ENCODE assay signal across 27 cellular contexts in the genomic region with DNA sequence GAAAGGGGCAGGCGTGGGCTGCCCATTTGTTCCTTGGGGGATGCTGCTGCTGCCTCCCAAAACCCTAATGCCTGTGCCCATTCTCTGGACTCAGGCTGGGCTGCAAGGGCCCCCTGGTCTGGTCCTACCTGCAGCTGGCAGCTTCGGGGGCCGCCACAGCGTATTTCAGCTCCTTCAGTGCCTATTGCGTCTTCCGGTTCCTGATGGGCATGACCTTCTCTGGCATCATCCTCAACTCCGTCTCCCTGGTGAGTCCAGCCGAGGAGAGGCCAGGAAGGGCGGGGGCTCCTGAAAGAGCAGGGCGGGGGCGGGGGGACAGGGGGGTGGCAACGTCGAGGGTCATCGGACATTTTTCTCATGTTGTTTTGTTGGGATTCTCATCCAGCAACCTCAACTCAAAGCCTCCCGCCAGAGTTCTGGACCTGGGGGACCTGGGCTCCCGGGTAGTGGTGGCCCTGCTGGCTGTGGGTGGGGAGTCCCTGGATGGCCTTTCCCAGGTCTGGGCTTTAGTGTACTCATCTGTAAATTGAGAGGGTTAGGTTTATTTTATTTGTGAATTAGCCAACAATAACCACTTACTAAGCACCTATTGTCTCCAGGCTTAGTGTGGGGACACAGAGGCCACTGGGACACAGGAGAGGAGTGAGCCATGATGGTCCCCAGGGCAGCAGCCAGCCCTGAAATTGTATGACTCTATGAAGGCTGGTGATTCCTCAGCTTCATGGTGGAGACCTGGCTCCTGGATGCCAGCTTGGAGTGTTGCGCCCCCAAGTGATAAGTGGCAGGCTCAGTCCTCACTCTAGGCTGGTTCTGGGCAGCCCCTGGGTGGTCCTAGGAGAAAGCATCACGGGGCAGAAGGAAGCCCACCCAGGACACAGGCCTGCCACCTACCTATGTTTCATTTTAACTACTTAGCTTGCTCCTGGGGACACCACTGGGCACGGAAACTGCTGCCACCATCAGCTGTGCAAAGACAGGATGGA. TPM values are rescaled to one million over a fixed set of nuclear protein-coding genes. Genes with fewer than 3 reads are reported as not detected.
DNase-seq lines count a peak whose midpoint lies in the region; ATAC-seq, FAIRE-seq and TF ChIP-seq lines count a peak whose summit lies in the region.
"Had no signal": no experiment of that assay in that cellular context is flagged by ENCODE, and none has a peak within 500 bp of the region (broad histone marks: within the 10 kb centered on the region; RNA-seq: fewer than 3 reads in every experiment).

No MANE protein-coding gene starts in this region.

- no peak overlapping the region for H3K4ac ChIP-seq in IMR-90 (ENCODE audit: low read depth, low read length)
- H3K4ac ChIP-seq in H1 (replicated peaks; ENCODE audit: insufficient read length, low read depth, low read length) = no peak overlapping the region

- peaks cover 0 to 4% of the 10 kb centered on the region in 2 experiments; a peak in 1 of 4 replicates for H3K79me1 ChIP-seq in IMR-90 (ENCODE audit: low read depth in 1 of 2, low read length in 2 of 2)
- H3K79me1 ChIP-seq in H1 (ENCODE audit: low read depth, low read length) = peaks cover 4% of the 10 kb centered on the region

- H2BK15ac ChIP-seq in IMR-90 (ENCODE audit: low read depth, low read length) = no peak overlapping the region
- H2BK15ac ChIP-seq in H1 (ENCODE audit: low read length) = peak overlapping the region; percentile 46; the same call in 1 of the 2 replicates

- H3K23me2 ChIP-seq in H1 (ENCODE audit: low read depth, low read length) = peaks cover 11% of the 10 kb centered on the region; the same call in 1 of the 2 replicates

- 100% methylated on average over 3 of the region's 19 CpGs; no CpG with 5 or more reads in 1 of the 2 experiments for WGBS in IMR-90 (ENCODE audit: extremely low coverage in 2 of 2, insufficient read length in 1 of 2), 2 experiments
- 93% methylated on average over 16 of the region's 19 CpGs; no CpG with 5 or more reads in 1 of the 2 experiments for WGBS in H1 (ENCODE audit: extremely low coverage in 1 of 2, insufficient coverage in 1 of 2, insufficient read length in 1 of 2, insufficient replicate concordance in 2 of 2, low coverage in 1 of 2, low lambda C conversion rate in 2 of 2, missing lambda C conversion rate in 1 of 2), 2 experiments

- no peaks in the 10 kb centered on the region for H3K27me3 Mint-ChIP-seq in activated T-cell treated with anti-CD3 and anti-CD28 coated beads, Interleukin-2, amount 50 U/mL, for 72 hours (ENCODE audit: low read depth)
- H3K27me3 Mint-ChIP-seq in type B pancreatic cell = no peaks in the 10 kb centered on the region
- H3K27me3 Mint-ChIP-seq in stimulated activated naive B cell treated with anti-CD40 and anti-IgM and Interleukin-4, amounts not matched to agents 10 μg/mL and 1 μg/mL and 100 μg/mL, for 72 hours = peaks cover 5% of the 10 kb centered on the region in 2 donors
- H3K27me3 Mint-ChIP-seq: progenitor cell of endocrine pancreas had no signal

- no TSS peak for BruUV-seq in IMR-90 (replicated peaks; lab: Mats Ljungman, UMichigan)

- H3K27ac ChIP-seq in IMR-90 (ENCODE audit: insufficient read depth, low read length) = no peak overlapping the region
- no peak overlapping the region for H3K27ac ChIP-seq in H1 (ENCODE audit: low read depth, low read length)
- H3K27ac ChIP-seq: BLaER1, VCaP had no signal

- H4K8ac ChIP-seq in IMR-90 (ENCODE audit: low read depth in 2 of 2, low read length in 2 of 2) (no peak overlapping the region), H1 (ENCODE audit: extremely low read depth, insufficient read depth, low read length) (no peak overlapping the region)

- H3K14ac ChIP-seq in IMR-90 (replicated peaks; ENCODE audit: low read depth, low read length) = no peak overlapping the region
- H3K14ac ChIP-seq in H1 (ENCODE audit: insufficient read length) = no peak overlapping the region

- no peak overlapping the region for H2BK20ac ChIP-seq in IMR-90 (ENCODE audit: low read depth, low read length)
- no peak overlapping the region for H2BK20ac ChIP-seq in H1 (ENCODE audit: low read length)

- H2BK120ac ChIP-seq in IMR-90 (ENCODE audit: low read depth, low read length) (no peak overlapping the region), H1 (replicated peaks; ENCODE audit: low read depth, low read length) (no peak overlapping the region)

- no peak overlapping the region for H3K4me2 ChIP-seq in IMR-90 (ENCODE audit: low read depth, low read length)
- no peak overlapping the region for H3K4me2 ChIP-seq in H1 (ENCODE audit: insufficient read depth in 1 of 2, low read depth in 2 of 2, low read length in 2 of 2)
- H3K4me2 ChIP-seq: BLaER1 had no signal

- TF ChIP-seq POLR2A in IMR-90 (IDR thresholded peaks at IDR 0.05; ENCODE audit: low read depth, low read length) (no peak), H1 (IDR thresholded peaks at IDR 0.05; ENCODE audit: control extremely low read depth in 1 of 2, low read depth in 2 of 2, low read length in 2 of 2) (no peak)

- H4K91ac ChIP-seq in IMR-90 (ENCODE audit: insufficient read depth, low read depth, low read length) = no peak overlapping the region
- no peak overlapping the region for H4K91ac ChIP-seq in H1 (replicated peaks; ENCODE audit: insufficient read length, low read length)

- no peak for TF ChIP-seq EP300 in H1 (IDR thresholded peaks at IDR 0.05; ENCODE audit: borderline replicate concordance in 1 of 2, low read depth in 2 of 2, low read length in 2 of 2)

- dilution Hi-C loops in IMR-90 (cut with HindIII; ENCODE audit: low sequenced_read_pairs, unreplicated experiment) = no loop called here

- H4K20me1 ChIP-seq in IMR-90 (ENCODE audit: insufficient read depth, low read length) (no peaks in the 10 kb centered on the region), H1 (replicated peaks in 1 of 2; ENCODE audit: control insufficient read depth in 1 of 2, insufficient read depth in 2 of 2, low read length in 2 of 2) (peaks cover 0 to 3% of the 10 kb centered on the region in 2 experiments)
- H4K20me1 ChIP-seq: BLaER1 had no signal

- TF ChIP-seq CTCF in IMR-90 (conservative IDR thresholded peaks at IDR 0.05; ENCODE audit: low read depth, low read length) (no peak), H1 (IDR thresholded peaks at IDR 0.05; ENCODE audit: control extremely low read depth in 1 of 3, insufficient read depth in 1 of 3, low read depth in 1 of 3, low read length in 3 of 3) (peak; percentile 42 to 48 (median 47)), type B pancreatic cell (conservative IDR thresholded peaks at IDR 0.05) (no peak), BE2C (IDR thresholded peaks at IDR 0.05; ENCODE audit: low read depth, low read length) (no peak)

- no peaks in the 10 kb centered on the region for H3K9me3 ChIP-seq in IMR-90 (ENCODE audit: control insufficient read depth, insufficient read depth, low read length)
- no peaks in the 10 kb centered on the region for H3K9me3 ChIP-seq in H1 (ENCODE audit: insufficient read depth in 2 of 2, low read depth in 1 of 2, low read length in 1 of 2)
- no peaks in the 10 kb centered on the region for H3K9me3 ChIP-seq in BE2C
- H3K9me3 ChIP-seq: BLaER1, Caco-2, mucosa of descending colon had no signal

- intact Hi-C loops in IMR-90 (cut with micrococcal nuclease) = no loop called here

- H2AK5ac ChIP-seq in IMR-90 (ENCODE audit: low read depth, low read length) (no peak overlapping the region), H1 (ENCODE audit: low read depth, low read length) (no peak overlapping the region; the same call in 1 of the 2 replicates)

- H2AFZ ChIP-seq in IMR-90 (replicated peaks; ENCODE audit: low read length, poor library complexity) (no peak overlapping the region), H1 (ENCODE audit: low read length) (no peak overlapping the region)

- no peaks in the 10 kb centered on the region for H3K36me3 ChIP-seq in IMR-90 (ENCODE audit: control insufficient read depth, insufficient read depth, low read length)
- no peaks in the 10 kb centered on the region for H3K36me3 ChIP-seq in H1 (ENCODE audit: control insufficient read depth in 2 of 4, insufficient read depth in 4 of 4, low read length in 3 of 4)
- no peaks in the 10 kb centered on the region for H3K36me3 ChIP-seq in BE2C
- H3K36me3 ChIP-seq: BLaER1 had no signal

- 0 out of 2 replicates have a peak overlapping the region, but pooled peaks have one; percentile 39 for H2BK12ac ChIP-seq in H1 (ENCODE audit: low read depth, low read length)

- no peak for FAIRE-seq in H1 (lab: Jason Lieb, UNC)

- H3K9me1 ChIP-seq in IMR-90 (ENCODE audit: insufficient read depth, low read length) = 0 out of 2 replicates have a peak, but pooled peaks cover 6% of the 10 kb centered on the region

- no peak overlapping the region for H3K4me3 Mint-ChIP-seq in activated T-cell treated with anti-CD3 and anti-CD28 coated beads, Interleukin-2, amount 50 U/mL, for 72 hours
- no peak overlapping the region for H3K4me3 Mint-ChIP-seq in type B pancreatic cell
- no peak overlapping the region for H3K4me3 Mint-ChIP-seq in stimulated activated naive B cell treated with anti-CD40 and anti-IgM and Interleukin-4, amounts not matched to agents 10 μg/mL and 1 μg/mL and 100 μg/mL, for 72 hours
- H3K4me3 Mint-ChIP-seq: neural crest cell had no signal

- peaks cover 22% of the 10 kb centered on the region for H3K4me1 Mint-ChIP-seq in activated T-cell treated with anti-CD3 and anti-CD28 coated beads, Interleukin-2, amount 50 U/mL, for 72 hours (ENCODE audit: low read depth)
- peaks cover 21% of the 10 kb centered on the region for H3K4me1 Mint-ChIP-seq in type B pancreatic cell (ENCODE audit: unreplicated experiment)
- H3K4me1 Mint-ChIP-seq in stimulated activated naive B cell treated with anti-CD40 and anti-IgM and Interleukin-4, amounts not matched to agents 10 μg/mL and 1 μg/mL and 100 μg/mL, for 72 hours = peaks cover 21 to 31% of the 10 kb centered on the region in 2 donors

- DNase-seq in activated T-cell treated with anti-CD3 and anti-CD28 coated beads, Interleukin-2, amount 50 U/mL, for 72 hours = no peak
- DNase-seq in activated T-cell treated with anti-CD3 and anti-CD28 coated beads for 4 hours = no peak
- no peak for DNase-seq in IMR-90
- DNase-seq in H1 (ENCODE audit: low read depth in 1 of 2, low spot score in 2 of 2) = no peak
- DNase-seq in type B pancreatic cell (ENCODE audit: extremely low spot score, unreplicated experiment) = no peak
- no peak for DNase-seq in stimulated activated naive B cell treated with anti-CD40 and anti-IgM and Interleukin-4, amounts not matched to agents 10 μg/mL and 1 μg/mL and 100 μg/mL, for 72 hours
- DNase-seq in BE2C = no peak
- DNase-seq: activated naive CD4-positive, alpha-beta T cell treated with Interleukin-2 at 50 U/mL for 16 hours; Caco-2; kidney glomerular epithelial cell; mucosa of descending colon; NCI-H1417; NCI-H2081 treated with DMSO at 0.1 percent for 48 hours; NCI-H345; NCI-H748 treated with DMSO at 0.1 percent for 48 hours; trophoblast cell had no signal

- CTCF ChIA-PET in IMR-90 (lab: Yijun Ruan, JAX) (no interaction called here), H1 (lab: Charles Lee; ENCODE audit: partially characterized antibody) (interaction anchor here (1.1 to 15.4 kb wide), 6 partner anchors 9 to 129 kb away, joined by 3 to 258 read pairs (median 12); a partner anchor contains a TSS)

- no peak for ATAC-seq in activated T-cell treated with anti-CD3 and anti-CD28 coated beads, Interleukin-2, amount 50 U/mL, for 72 hours (replicated peaks in 1 of 2)
- ATAC-seq in IMR-90 (ENCODE audit: low read depth) (no peak), HG03139 (IDR thresholded peaks at IDR 0.05; ENCODE audit: unreplicated experiment) (no peak)
- ATAC-seq in stimulated activated naive B cell treated with anti-CD40 and anti-IgM and Interleukin-4, amounts not matched to agents 10 μg/mL and 1 μg/mL and 100 μg/mL, for 72 hours (replicated peaks) = no peak
- ATAC-seq: mucosa of descending colon, SK-N-SH treated with all-trans-retinoic acid at 6 μM for 48 hours had no signal

- peaks cover 0 to 3% of the 10 kb centered on the region in 2 donors for H3K36me3 Mint-ChIP-seq in activated T-cell treated with anti-CD3 and anti-CD28 coated beads, Interleukin-2, amount 50 U/mL, for 72 hours (ENCODE audit: insufficient read depth in 2 of 2)
- peaks cover 5% of the 10 kb centered on the region for H3K36me3 Mint-ChIP-seq in type B pancreatic cell
- H3K36me3 Mint-ChIP-seq in stimulated activated naive B cell treated with anti-CD40 and anti-IgM and Interleukin-4, amounts not matched to agents 10 μg/mL and 1 μg/mL and 100 μg/mL, for 72 hours = peaks cover 5% of the 10 kb centered on the region in 2 donors

- peaks cover 2 to 3% of the 10 kb centered on the region in 2 donors for H3K9me3 Mint-ChIP-seq in activated T-cell treated with anti-CD3 and anti-CD28 coated beads, Interleukin-2, amount 50 U/mL, for 72 hours
- no peaks in the 10 kb centered on the region for H3K9me3 Mint-ChIP-seq in type B pancreatic cell
- H3K9me3 Mint-ChIP-seq in stimulated activated naive B cell treated with anti-CD40 and anti-IgM and Interleukin-4, amounts not matched to agents 10 μg/mL and 1 μg/mL and 100 μg/mL, for 72 hours = peaks cover 3 to 5% of the 10 kb centered on the region in 2 donors
- H3K9me3 Mint-ChIP-seq: neural crest cell had no signal

- peak overlapping the region; percentile 39 for H3K27ac Mint-ChIP-seq in activated T-cell treated with anti-CD3 and anti-CD28 coated beads, Interleukin-2, amount 50 U/mL, for 72 hours
- H3K27ac Mint-ChIP-seq in type B pancreatic cell = peak overlapping the region; percentile 64
- no peak overlapping the region for H3K27ac Mint-ChIP-seq in stimulated activated naive B cell treated with anti-CD40 and anti-IgM and Interleukin-4, amounts not matched to agents 10 μg/mL and 1 μg/mL and 100 μg/mL, for 72 hours
- H3K27ac Mint-ChIP-seq: progenitor cell of endocrine pancreas had no signal

- POLR2A ChIA-PET in IMR-90 (lab: Charles Lee; ENCODE audit: unreplicated experiment) = no interaction called here
- POLR2A ChIA-PET in H1 (lab: Charles Lee; ENCODE audit: partially characterized antibody) = interaction anchor here (0.6 to 18.1 kb wide), 12 partner anchors 8 to 100 kb away, joined by 3 to 324 read pairs (median 4); a partner anchor contains a TSS

- no peak overlapping the region for H3K9ac ChIP-seq in IMR-90 (ENCODE audit: low read depth, low read length)
- H3K9ac ChIP-seq in H1 (replicated peaks in 1 of 4; ENCODE audit: extremely low read depth in 1 of 4, low read depth in 3 of 4, low read length in 3 of 4) = no peak overlapping the region; a peak in 1 of 7 replicates
- H3K9ac ChIP-seq: BLaER1 had no signal

- no peaks in the 10 kb centered on the region for H3K27me3 ChIP-seq in IMR-90 (ENCODE audit: control insufficient read depth, insufficient read depth, low read length)
- H3K27me3 ChIP-seq in H1 (replicated peaks in 1 of 4; ENCODE audit: control insufficient read depth in 3 of 4, extremely low read depth in 1 of 4, insufficient read depth in 3 of 4, low read length in 3 of 4) = no peaks in the 10 kb centered on the region
- H3K27me3 ChIP-seq in BE2C = no peaks in the 10 kb centered on the region
- H3K27me3 ChIP-seq: BLaER1 had no signal

- H4K5ac ChIP-seq in IMR-90 (ENCODE audit: low read depth, low read length) (no peak overlapping the region), H1 (ENCODE audit: insufficient read length, low read depth, low read length) (no peak overlapping the region)

- H2AK9ac ChIP-seq in IMR-90 (replicated peaks; ENCODE audit: low read depth, low read length, poor library complexity) = peak overlapping the region; percentile 42

- H3K18ac ChIP-seq in IMR-90 (ENCODE audit: low read depth, low read length) (no peak overlapping the region), H1 (ENCODE audit: extremely low read depth, low read length) (no peak overlapping the region)

- in situ Hi-C loops in IMR-90 (cut with MboI; ENCODE audit: low sequenced_read_pairs) = no loop called here

- TF ChIP-seq RAD21 in IMR-90 (IDR thresholded peaks at IDR 0.05; ENCODE audit: low read length) (no peak), H1 (IDR thresholded peaks at IDR 0.05 in 1 of 2, conservative IDR thresholded peaks at IDR 0.05 in 1 of 2; ENCODE audit: low read depth in 2 of 2, low read length in 2 of 2) (peak; percentile 46 to 64)

- peaks cover 0 to 15% of the 10 kb centered on the region in 2 experiments; a peak in 1 of 4 replicates for H3K79me2 ChIP-seq in H1 (ENCODE audit: control insufficient read depth in 1 of 2, insufficient read depth in 2 of 2, low read length in 2 of 2)

- H3K4me1 ChIP-seq in IMR-90 (ENCODE audit: control insufficient read depth, insufficient read depth, low read length) (peaks cover 5% of the 10 kb centered on the region), H1 (replicated peaks in 1 of 4; ENCODE audit: control insufficient read depth in 3 of 4, insufficient read depth in 4 of 4, low read length in 3 of 4) (peaks cover 4 to 20% (median 15%) of the 10 kb centered on the region in 4 experiments), BE2C (no peaks in the 10 kb centered on the region)
- H3K4me1 ChIP-seq: Caco-2 had no signal

- no peak overlapping the region for H2BK5ac ChIP-seq in IMR-90 (ENCODE audit: low read depth, low read length, poor library complexity, severe bottlenecking)
- H2BK5ac ChIP-seq in H1 (ENCODE audit: low read depth, low read length) = no peak overlapping the region; the same call in 1 of the 2 replicates

- H3K56ac ChIP-seq in IMR-90 (ENCODE audit: extremely low read depth, insufficient read depth, low read length) = no peak overlapping the region
- no peak overlapping the region for H3K56ac ChIP-seq in H1 (replicated peaks; ENCODE audit: insufficient read length, low read depth, low read length)

- H3K4me3 ChIP-seq in IMR-90 (ENCODE audit: insufficient read depth, low read depth, low read length) (no peak overlapping the region), H1 (ENCODE audit: extremely low read depth in 1 of 4, insufficient read depth in 2 of 4, low read depth in 3 of 4, low read length in 4 of 4) (no peak overlapping the region), BE2C (ENCODE audit: low read depth, low read length) (no peak overlapping the region)
- H3K4me3 ChIP-seq: BLaER1, lung, mucosa of descending colon had no signal

- H3K23ac ChIP-seq in IMR-90 (ENCODE audit: low read depth, low read length) (no peak overlapping the region), H1 (ENCODE audit: insufficient read length) (no peak overlapping the region)

RNA-seq across cellular contexts. Expression of a gene that starts 36.0 kb away (rescaled TPM):
- total RNA-seq in activated T-cell treated with anti-CD3 and anti-CD28 coated beads, Interleukin-2, amount 50 U/mL, for 72 hours = 100 to 1,000 TPM in 1 of 2 donors, 10 to 100 TPM in 1; 99.1 to 114 TPM
- total RNA-seq in IMR-90 (2012; rRNA removed) (62.8 and 110 TPM in 2 replicates), type B pancreatic cell (ENCODE audit: low replicate concordance) (225 and 505 TPM in 2 replicates)
- polyA plus RNA-seq in IMR-90 (2012; rRNA removed) (182 and 263 TPM in 2 replicates), H1 (2011; rRNA removed) (233 and 337 TPM in 2 replicates)
- polyA plus RNA-seq in IMR-90 (2012; cell fraction: cytosol; rRNA removed) = 108 and 165 TPM in 2 replicates
- polyA plus RNA-seq in IMR-90 (2012; cell fraction: nucleus; rRNA removed; ENCODE audit: low replicate concordance) = 150 and 381 TPM in 2 replicates
- 194 and 200 TPM in 2 replicates for total RNA-seq in H1 (2021; fragmentation: NEBNext Ultra II Directional; extraction: Animal tissue kit (Norgen Biotek cat#: 25700))
- polyA plus RNA-seq in H1 (2011; cell fraction: cytosol; rRNA removed) = 139 TPM
- 393 TPM for polyA plus RNA-seq in H1 (2011; cell fraction: nucleus; rRNA removed)
- 100.0 to 149 TPM (median 144 TPM) in 4 replicates for polyA plus RNA-seq in H1 (2012, experiment 1 of 2)
- 187 TPM for polyA plus RNA-seq in H1 (2012, experiment 2 of 2)
- 112 TPM for polyA plus RNA-seq in H1 (2013, experiment 1 of 2)
- 99.2 TPM for polyA plus RNA-seq in H1 (2013, experiment 2 of 2)
- 147 and 176 TPM in 2 replicates for polyA minus RNA-seq in H1 (2011; rRNA and poly(A)+ RNA removed)
- polyA minus RNA-seq in H1 (2011; cell fraction: cytosol; rRNA and poly(A)+ RNA removed) = 96.6 TPM
- 108 TPM for polyA minus RNA-seq in H1 (2011; cell fraction: nucleus; rRNA and poly(A)+ RNA removed)
- polyA plus RNA-seq in BE2C (2012; ENCODE audit: insufficient read depth, insufficient read length, low read depth) = 36.7 TPM

RNA-seq across cellular contexts. Expression of a gene that starts 44.0 kb away (rescaled TPM):
- total RNA-seq in activated T-cell treated with anti-CD3 and anti-CD28 coated beads, Interleukin-2, amount 50 U/mL, for 72 hours = 10 to 100 TPM; 54.2 to 67.0 TPM
- total RNA-seq in IMR-90 (2012; rRNA removed) (12.2 and 14.2 TPM in 2 replicates), type B pancreatic cell (ENCODE audit: low replicate concordance) (18.4 and 32.4 TPM in 2 replicates)
- polyA plus RNA-seq in IMR-90 (2012; rRNA removed) (17.3 and 19.9 TPM in 2 replicates), H1 (2011; rRNA removed) (48.1 and 55.9 TPM in 2 replicates)
- polyA plus RNA-seq in IMR-90 (2012; cell fraction: cytosol; rRNA removed) = 7.9 and 20.1 TPM in 2 replicates
- polyA plus RNA-seq in IMR-90 (2012; cell fraction: nucleus; rRNA removed; ENCODE audit: low replicate concordance) = 12.7 and 14.4 TPM in 2 replicates
- total RNA-seq in H1 (2021; fragmentation: NEBNext Ultra II Directional; extraction: Animal tissue kit (Norgen Biotek cat#: 25700)) = 31.2 and 34.6 TPM in 2 replicates
- 49.0 TPM for polyA plus RNA-seq in H1 (2011; cell fraction: cytosol; rRNA removed)
- polyA plus RNA-seq in H1 (2011; cell fraction: nucleus; rRNA removed) = 52.8 TPM
- 28.2 to 35.6 TPM (median 32.2 TPM) in 4 replicates for polyA plus RNA-seq in H1 (2012, experiment 1 of 2)
- 17.1 TPM for polyA plus RNA-seq in H1 (2012, experiment 2 of 2)
- 13.1 TPM for polyA plus RNA-seq in H1 (2013, experiment 1 of 2)
- polyA plus RNA-seq in H1 (2013, experiment 2 of 2) = 10.8 TPM
- polyA minus RNA-seq in H1 (2011; rRNA and poly(A)+ RNA removed) = 95.6 and 117 TPM in 2 replicates
- 36.3 TPM for polyA minus RNA-seq in H1 (2011; cell fraction: cytosol; rRNA and poly(A)+ RNA removed)
- 67.8 TPM for polyA minus RNA-seq in H1 (2011; cell fraction: nucleus; rRNA and poly(A)+ RNA removed)
- 2.9 TPM for polyA plus RNA-seq in BE2C (2012; ENCODE audit: insufficient read depth, insufficient read length, low read depth)

RNA-seq across cellular contexts. Expression of a gene that starts 47.7 kb away (rescaled TPM):
- not detected for total RNA-seq in activated T-cell treated with anti-CD3 and anti-CD28 coated beads, Interleukin-2, amount 50 U/mL, for 72 hours
- total RNA-seq in IMR-90 (2012; rRNA removed) (not detected in 2 replicates), type B pancreatic cell (ENCODE audit: low replicate concordance) (not detected in 2 replicates)
- polyA plus RNA-seq in IMR-90 (2012; rRNA removed) (not detected in 2 replicates), H1 (2011; rRNA removed) (0.15 and 0.31 TPM in 2 replicates)
- polyA plus RNA-seq in IMR-90 (2012; cell fraction: cytosol; rRNA removed) = not detected in 2 replicates
- polyA plus RNA-seq in IMR-90 (2012; cell fraction: nucleus; rRNA removed; ENCODE audit: low replicate concordance) = not detected in 2 replicates
- not detected in 2 replicates for total RNA-seq in H1 (2021; fragmentation: NEBNext Ultra II Directional; extraction: Animal tissue kit (Norgen Biotek cat#: 25700))
- polyA plus RNA-seq in H1 (2011; cell fraction: cytosol; rRNA removed) = 0.16 TPM
- 0.16 TPM for polyA plus RNA-seq in H1 (2011; cell fraction: nucleus; rRNA removed)
- 0.29 TPM in 1 of 4 replicates, not detected in the others for polyA plus RNA-seq in H1 (2012, experiment 1 of 2)
- polyA plus RNA-seq in H1 (2012, experiment 2 of 2) = not detected
- 0.10 TPM for polyA plus RNA-seq in H1 (2013, experiment 1 of 2)
- polyA plus RNA-seq in H1 (2013, experiment 2 of 2) = 0.17 TPM
- not detected in 2 replicates for polyA minus RNA-seq in H1 (2011; rRNA and poly(A)+ RNA removed)
- polyA minus RNA-seq in H1 (2011; cell fraction: cytosol; rRNA and poly(A)+ RNA removed) = not detected
- polyA minus RNA-seq in H1 (2011; cell fraction: nucleus; rRNA and poly(A)+ RNA removed) = not detected
- polyA plus RNA-seq in BE2C (2012; ENCODE audit: insufficient read depth, insufficient read length, low read depth) = not detected
- total RNA-seq: A673; Caco-2; fibroblast of lung; lung; MCF 10A; mucosa of descending colon; neural crest cell; progenitor cell of endocrine pancreas; T-helper 2 cell treated with Interferon-gamma antibody and Interleukin-4, amounts not matched to agents 100 ng/mL and 5 ng/mL, for 36 hours had no signal
- polyA plus RNA-seq: fibroblast of lung, lung had no signal

Comparison
In these comparisons a context has a peak if more than half of its experiments do, and no peak if none do; other contexts are left out.
1. CTCF ChIP-seq: peak in H1 (3 of 3); none in IMR-90 (single experiment), type B pancreatic cell (single experiment) and BE2C (single experiment).